ENCODE assay signal across 18 cellular contexts in genomic region chr1:226397011-226397926, GRCh38. TPM values are rescaled to one million over a fixed set of nuclear protein-coding genes. Genes with fewer than 3 reads are reported as not detected.
DNase-seq lines count a peak whose midpoint lies in the region; ATAC-seq and TF ChIP-seq lines count a peak whose summit lies in the region.
"Had no signal": no experiment of that assay in that cellular context is flagged by ENCODE, and none has a peak within 500 bp of the region (broad histone marks: within the 10 kb centered on the region; RNA-seq: fewer than 3 reads in every experiment).

No MANE protein-coding gene starts in this region.

- ATAC-seq in Right ventricle myocardium superior (ENCODE audit: poor library complexity), result peak; percentile 26
- no peak for ATAC-seq in GM18505 (IDR thresholded peaks at IDR 0.05; ENCODE audit: unreplicated experiment)
- ATAC-seq in aorta (ENCODE audit: low FRiP score), result no peak
- ATAC-seq: activated CD8-positive, alpha-beta T cell treated with anti-CD3 and anti-CD28 coated beads, Interleukin-2, amount 10 ng/mL, durations not matched to agents 7 days and 5 days; foreskin keratinocyte had no signal

- H3K56ac ChIP-seq in mesendoderm (ENCODE audit: low read length), result no peak overlapping the region

- H2BK15ac ChIP-seq in mesendoderm (replicated peaks; ENCODE audit: low read depth), result no peak overlapping the region

- TF ChIP-seq POLR2A in esophagus muscularis mucosa (IDR thresholded peaks at IDR 0.05; ENCODE audit: low read depth), result no peak
- TF ChIP-seq POLR2A in testis (IDR thresholded peaks at IDR 0.05), result no peak
- TF ChIP-seq POLR2A in GM18505 (IDR thresholded peaks at IDR 0.05; ENCODE audit: borderline replicate concordance, extremely low read depth, insufficient read depth, insufficient read length), result no peak

- TF ChIP-seq EP300 in esophagus muscularis mucosa (IDR thresholded peaks at IDR 0.05), result no peak

- WGBS in esophagus muscularis mucosa, result 66% methylated on average over 7 of the region's 8 CpGs
- no CpG with 5 or more reads among the region's 8 CpGs for WGBS in mesendoderm (ENCODE audit: extremely low coverage, insufficient coverage, low lambda C conversion rate)
- WGBS in testis, 2 donors, result 55 to 71% methylated on average over 7 to 8 of the region's 8 CpGs
- WGBS in aorta, 2 donors, result 56 to 68% methylated on average over 8 of the region's 8 CpGs

- peaks cover 55% of the 10 kb centered on the region for H3K79me2 ChIP-seq in mesendoderm (ENCODE audit: control insufficient read depth, insufficient read depth, low read length)

- DNase-seq in Right ventricle myocardium superior (no peak), cardiac septum (ENCODE audit: low spot score) (no peak), esophagus muscularis mucosa (ENCODE audit: extremely low spot score) (no peak), mesendoderm (peak; percentile 3), testis (peak; percentile 39), aorta (no peak), substantia nigra (lab: John Stamatoyannopoulos, UW) (no peak)
- DNase-seq: activated CD8-positive, alpha-beta T cell treated with anti-CD3 and anti-CD28 coated beads, Interleukin-2, amount 10 ng/mL, durations not matched to agents 7 days and 5 days; activated effector memory CD4-positive, alpha-beta T cell treated with anti-CD3 and anti-CD28 coated beads, Interleukin-2, amount 50 U/mL, for 16 hours; CD4-positive, alpha-beta memory T cell; foreskin keratinocyte; NCI-H1092 treated with DMSO at 0.1 percent for 48 hours; NCI-H226; transverse colon had no signal

- H3K4me3 ChIP-seq in esophagus muscularis mucosa (no peak overlapping the region), mesendoderm (ENCODE audit: low read length) (no peak overlapping the region), testis (no peak overlapping the region), aorta (ENCODE audit: low read length in 2 of 2) (no peak overlapping the region)
- H3K4me3 ChIP-seq: HAP-1, SJSA1, transverse colon had no signal

- H2BK120ac ChIP-seq in mesendoderm (ENCODE audit: low read depth, low read length), result no peak overlapping the region

- H3K36me3 ChIP-seq in esophagus muscularis mucosa (peaks cover 9 to 66% (median 31%) of the 10 kb centered on the region in 4 donors), mesendoderm (ENCODE audit: control insufficient read depth, insufficient read depth, low read length) (peaks cover 16% of the 10 kb centered on the region), testis (ENCODE audit: low read depth, missing control alignments) (no peaks in the 10 kb centered on the region), aorta (ENCODE audit: control insufficient read depth in 1 of 2, insufficient read depth in 2 of 2, low read length in 1 of 2) (peaks cover 0 to 8% of the 10 kb centered on the region in 2 donors)

- no peaks in the 10 kb centered on the region for H3K27me3 ChIP-seq in esophagus muscularis mucosa
- H3K27me3 ChIP-seq in mesendoderm (ENCODE audit: insufficient read depth, low read length, poor library complexity), result no peaks in the 10 kb centered on the region
- H3K27me3 ChIP-seq in testis, result no peaks in the 10 kb centered on the region
- H3K27me3 ChIP-seq in aorta (ENCODE audit: control insufficient read depth in 1 of 2, insufficient read depth in 2 of 2, low read length in 1 of 2), result no peaks in the 10 kb centered on the region
- H3K27me3 ChIP-seq: foreskin keratinocyte, SJSA1, transverse colon had no signal

- no peak overlapping the region for H2BK5ac ChIP-seq in mesendoderm (ENCODE audit: low read length)

- intact Hi-C loops in Right ventricle myocardium superior (cut with DNase I) (no loop called here), cardiac septum (cut with DNase I) (no loop called here), esophagus muscularis mucosa (cut with DNase I) (no loop called here), testis (cut with DNase I; ENCODE audit: low total_unique reads) (no loop called here), aorta (cut with DNase I) (no loop called here)

- H4K8ac ChIP-seq in mesendoderm (ENCODE audit: low read depth, low read length), result no peak overlapping the region

- H4K5ac ChIP-seq in mesendoderm (ENCODE audit: low read length), result no peak overlapping the region

- no peak overlapping the region for H3K4ac ChIP-seq in mesendoderm (ENCODE audit: low read depth, low read length)

- TF ChIP-seq CTCF in esophagus muscularis mucosa (IDR thresholded peaks at IDR 0.05) (no peak), testis (IDR thresholded peaks at IDR 0.05) (no peak)

- H2AK5ac ChIP-seq in mesendoderm (ENCODE audit: low read length), result no peak overlapping the region

- H3K9me3 ChIP-seq in esophagus muscularis mucosa, result no peaks in the 10 kb centered on the region
- no peaks in the 10 kb centered on the region for H3K9me3 ChIP-seq in testis
- H3K9me3 ChIP-seq in aorta (ENCODE audit: control insufficient read depth, low read length), result no peaks in the 10 kb centered on the region
- H3K9me3 ChIP-seq: HAP-1, SJSA1, transverse colon had no signal

- peaks cover 21% of the 10 kb centered on the region for H3K79me1 ChIP-seq in mesendoderm (ENCODE audit: low read length)

- H3K4me1 ChIP-seq in esophagus muscularis mucosa (peaks cover 22 to 46% (median 40%) of the 10 kb centered on the region in 4 donors), mesendoderm (ENCODE audit: control insufficient read depth, low read depth, low read length) (no peaks in the 10 kb centered on the region), testis (no peaks in the 10 kb centered on the region), aorta (ENCODE audit: control insufficient read depth in 1 of 2, insufficient read depth in 2 of 2, low read length in 2 of 2) (no peaks in the 10 kb centered on the region)
- H3K4me1 ChIP-seq: foreskin keratinocyte, HAP-1, parathyroid adenoma, SJSA1 had no signal

- no peak overlapping the region for H3K4me2 ChIP-seq in mesendoderm (ENCODE audit: low read length)

- H3K9ac ChIP-seq in mesendoderm (ENCODE audit: low read length), result no peak overlapping the region
- H3K9ac ChIP-seq: parathyroid adenoma had no signal

- no peak overlapping the region for H3K18ac ChIP-seq in mesendoderm (ENCODE audit: low read length)

- no peak overlapping the region for H3K23ac ChIP-seq in mesendoderm (ENCODE audit: low read length)

- peak overlapping the region in 3 of 4 donors; percentile 22 to 59 (median 56) for H3K27ac ChIP-seq in esophagus muscularis mucosa (replicated peaks in 1 of 4)
- no peak overlapping the region for H3K27ac ChIP-seq in mesendoderm (ENCODE audit: low read depth, low read length)
- H3K27ac ChIP-seq in testis, result no peak overlapping the region
- H3K27ac ChIP-seq in aorta (ENCODE audit: low read depth in 1 of 2, low read length in 2 of 2), result no peak overlapping the region
- H3K27ac ChIP-seq in substantia nigra (ENCODE audit: low read depth, low read length, poor library complexity, severe bottlenecking), result no peak overlapping the region
- H3K27ac ChIP-seq: foreskin keratinocyte, parathyroid adenoma, SJSA1 had no signal

RNA-seq across cellular contexts. Expression of gene PARP1, which starts 10.6 kb away (rescaled TPM):
- total RNA-seq in Right ventricle myocardium superior (149 TPM), cardiac septum (87.1 TPM), esophagus muscularis mucosa (100 to 1,000 TPM; 103 to 136 (median 108) TPM), testis (100 to 1,000 TPM; 199 to 224 TPM), aorta (10 to 100 TPM; 38.4 to 50.0 TPM)
- 277 TPM for polyA plus RNA-seq in mesendoderm (2013, experiment 1 of 2)
- 282 TPM for polyA plus RNA-seq in mesendoderm (2013, experiment 2 of 2)
- polyA plus RNA-seq in testis (ENCODE audit: insufficient read depth, low read depth, low replicate concordance) (109 TPM), aorta (10 to 100 TPM; 11.9 to 16.4 TPM)

Comparison
In these comparisons a context has a peak if more than half of its experiments do, and no peak if none do; other contexts are left out.
1. DNase-seq: peak in mesendoderm (single experiment) and testis (single experiment); none in Right ventricle myocardium superior (single experiment), cardiac septum (single experiment), esophagus muscularis mucosa (single experiment), aorta (0 of 2) and substantia nigra (0 of 49).
2. H3K27ac ChIP-seq: peak in esophagus muscularis mucosa (3 of 4); none in mesendoderm (single experiment), testis (0 of 2), aorta (0 of 2) and substantia nigra (single experiment).